8 cellular contexts compared by ENCODE assay signal in the genomic region with DNA sequence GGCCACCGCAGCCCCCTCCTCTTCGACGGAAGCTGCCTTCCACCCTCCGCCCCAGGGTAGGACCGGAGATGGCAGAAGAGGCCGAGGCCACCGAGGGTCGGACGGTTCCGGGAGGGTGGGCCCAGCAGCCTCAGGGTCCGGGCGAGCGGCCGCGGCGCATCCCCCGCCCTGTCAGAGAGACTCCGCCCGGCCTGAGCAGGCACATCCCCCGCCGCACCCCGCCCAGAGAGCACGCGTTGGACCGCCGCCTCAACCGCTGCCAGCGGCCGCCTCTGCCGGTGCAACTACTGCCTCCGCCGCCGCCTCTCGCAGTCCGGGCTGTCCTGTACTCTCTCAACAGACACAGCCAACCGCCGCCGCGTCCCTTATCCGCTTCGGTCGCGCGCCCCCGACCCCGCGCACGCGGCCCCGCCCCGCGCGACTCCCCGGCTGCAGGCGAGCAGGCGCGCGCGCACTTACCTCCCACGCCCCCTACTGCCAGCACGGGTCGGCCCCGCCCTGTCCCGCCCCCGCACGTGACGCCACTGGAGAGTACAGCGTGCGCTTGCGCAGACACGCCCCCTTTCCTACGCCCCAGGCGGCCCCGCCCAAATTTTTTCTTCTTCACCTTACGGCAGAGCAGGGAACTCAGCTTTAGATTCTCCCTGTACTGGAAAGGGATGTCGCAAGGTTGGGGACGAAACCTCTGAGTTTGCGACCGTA. TPM values are rescaled to one million over a fixed set of nuclear protein-coding genes. Genes with fewer than 3 reads are reported as not detected.
DNase-seq lines count a peak whose midpoint lies in the region; ATAC-seq and FAIRE-seq lines count a peak whose summit lies in the region.

TSS of gene MYO9A (minus strand) at position 453 of the 702 bp plus-strand sequence. CDS start 71,587 bp downstream, outside the sequence.

- H3K9me3 ChIP-seq in SK-N-MC (ENCODE audit: low read depth, low read length) = no peaks in the 10 kb centered on the region
- no peaks in the 10 kb centered on the region for H3K9me3 ChIP-seq in neuron (ENCODE audit: low read length)

- peak within 1 kb of the TSS; percentile 87 for H3K4me3 Mint-ChIP-seq in activated naive CD4-positive, alpha-beta T cell treated with anti-CD3 and anti-CD28 coated beads, Interleukin-2, amount 10 ng/mL, durations not matched to agents 7 days and 5 days

- H3K9ac ChIP-seq in SK-N-MC (ENCODE audit: insufficient read length) = peak within 1 kb of the TSS; percentile 93

- no peak for FAIRE-seq in frontal cortex (lab: Jason Lieb, UNC)

- H3K9me3 Mint-ChIP-seq in activated naive CD4-positive, alpha-beta T cell treated with anti-CD3 and anti-CD28 coated beads, Interleukin-2, amount 10 ng/mL, durations not matched to agents 7 days and 5 days = no peaks in the 10 kb centered on the region

- peak within 1 kb of the TSS; percentile 96 for H2AFZ ChIP-seq in neuron (ENCODE audit: low read depth, low read length)

- peak within 1 kb of the TSS; percentile 94 for H3K27ac Mint-ChIP-seq in activated naive CD4-positive, alpha-beta T cell treated with anti-CD3 and anti-CD28 coated beads, Interleukin-2, amount 10 ng/mL, durations not matched to agents 7 days and 5 days

- no peaks in the 10 kb centered on the region for H3K27me3 ChIP-seq in neuron (ENCODE audit: insufficient read depth, low read length)

- H3K27me3 Mint-ChIP-seq in activated naive CD4-positive, alpha-beta T cell treated with anti-CD3 and anti-CD28 coated beads, Interleukin-2, amount 10 ng/mL, durations not matched to agents 7 days and 5 days = peaks cover 13% of the 10 kb centered on the region

- DNase-seq in GDM1 (lab: John Stamatoyannopoulos, UW) = peak; percentile 97
- DNase-seq in NCI-H1048 (lab: John Stamatoyannopoulos, UW) = peak; percentile 90
- peak; percentile 99 for DNase-seq in SK-N-MC (ENCODE audit: low read depth, low spot score)
- DNase-seq in activated naive CD4-positive, alpha-beta T cell treated with anti-CD3 and anti-CD28 coated beads, Interleukin-2, amount 10 ng/mL, durations not matched to agents 7 days and 5 days = peak; percentile 98
- DNase-seq in frontal cortex (ENCODE audit: low spot score in 2 of 2) = peak; percentile 94 to 96
- DNase-seq in stromal cell of bone marrow (ENCODE audit: low read depth) = peak; percentile 95

- peaks cover 29% of the 10 kb centered on the region for H3K4me1 Mint-ChIP-seq in activated naive CD4-positive, alpha-beta T cell treated with anti-CD3 and anti-CD28 coated beads, Interleukin-2, amount 10 ng/mL, durations not matched to agents 7 days and 5 days

- peak; percentile 63 for ATAC-seq in HG02588 (IDR thresholded peaks at IDR 0.05; ENCODE audit: unreplicated experiment)

- H3K4me1 ChIP-seq in neuron (ENCODE audit: insufficient read depth, low read length) = peaks cover 19% of the 10 kb centered on the region

- CTCF ChIA-PET in activated naive CD4-positive, alpha-beta T cell treated with anti-CD3 and anti-CD28 coated beads, Interleukin-2, amount 10 ng/mL, durations not matched to agents 7 days and 5 days (lab: Charles Lee) = interaction anchor here (1.3 kb wide), 1 partner anchor 9 kb away, joined by 3 read pairs; no protein-coding TSS in a partner anchor

- H3K27ac ChIP-seq in SK-N-MC = peak within 1 kb of the TSS; percentile 94

- H3K36me3 ChIP-seq in SK-N-MC (ENCODE audit: insufficient read depth, low read length) (no peaks in the 10 kb centered on the region), neuron (ENCODE audit: insufficient read depth, low read length) (no peaks in the 10 kb centered on the region)

- H3K36me3 Mint-ChIP-seq in activated naive CD4-positive, alpha-beta T cell treated with anti-CD3 and anti-CD28 coated beads, Interleukin-2, amount 10 ng/mL, durations not matched to agents 7 days and 5 days = no peaks in the 10 kb centered on the region

- H3K4me3 ChIP-seq in SK-N-MC (peak within 1 kb of the TSS; percentile 84), neuron (ENCODE audit: low read length) (peak within 1 kb of the TSS; percentile 82)

RNA-seq across cellular contexts. Expression of gene MYO9A, which starts in this region (rescaled TPM):
- total RNA-seq in frontal cortex = 121 TPM

Comparison
In these comparisons a context has a peak if more than half of its experiments do, and no peak if none do; other contexts are left out.
1. Peak in every context shown above with its lines: DNase-seq, ATAC-seq, H3K4me3 ChIP-seq and H3K27ac ChIP-seq.